ENCODE assay signal across 8 cellular contexts in genomic region chr12:48851883-48852733, GRCh38. TPM values are rescaled to one million over a fixed set of nuclear protein-coding genes. Genes with fewer than 3 reads are reported as not detected.
A peak's percentile ranks its signal among the peaks of the same experiment; 100 is the strongest.
DNase-seq lines count a peak whose midpoint lies in the region; ATAC-seq and TF ChIP-seq lines count a peak whose summit lies in the region.

TSS of gene DDX23 (minus strand) at chr12:48852163. CDS start at chr12:48845782, 6,381 bp downstream.

- DNase-seq in CMK (ENCODE audit: low read depth): peak; percentile 93
- DNase-seq in GM20000 (ENCODE audit: low spot score): peak; percentile 95
- peak; percentile 97 for DNase-seq in HT-29 (ENCODE audit: low spot score)
- peak; percentile 97 to 99 for DNase-seq in NOMO-1 (lab: John Stamatoyannopoulos, UW; ENCODE audit: unreplicated experiment in 2 of 2)
- peak; percentile 81 to 84 (median 82) for DNase-seq in effector memory CD8-positive, alpha-beta T cell
- peak; percentile 70 to 82 for DNase-seq in memory B cell (ENCODE audit: low spot score in 2 of 2)
- DNase-seq in stimulated activated CD8-positive, alpha-beta memory T cell treated with anti-CD3 and anti-CD28 coated beads, Interleukin-12 subunit alpha, Interleukin-12 subunit beta, amount 100 ng/mL, for 24 hours (ENCODE audit: extremely low read depth): peak; percentile 77

- H3K4me3 Mint-ChIP-seq in effector memory CD8-positive, alpha-beta T cell: peak within 1 kb of the TSS; percentile 100
- H3K4me3 Mint-ChIP-seq in memory B cell: peak within 1 kb of the TSS; percentile 99

- H3K4me1 Mint-ChIP-seq in effector memory CD8-positive, alpha-beta T cell (ENCODE audit: low read depth in 2 of 2): peaks cover 31 to 48% of the 10 kb centered on the region in 2 donors
- peaks cover 27% of the 10 kb centered on the region for H3K4me1 Mint-ChIP-seq in memory B cell

- CTCF ChIA-PET in activated CD8-positive, alpha-beta memory T cell treated with anti-CD3 and anti-CD28 coated beads for 36 hours (lab: Charles Lee): interaction anchor here (0.6 to 5.7 kb wide), 28 partner anchors 15 to 1042 kb away, joined by 3 to 75 read pairs (median 5); partner anchors contain the start of genes ARF3, RND1 and WNT1

- no peaks in the 10 kb centered on the region for H3K9me3 Mint-ChIP-seq in effector memory CD8-positive, alpha-beta T cell
- no peaks in the 10 kb centered on the region for H3K9me3 Mint-ChIP-seq in memory B cell

- ATAC-seq in effector memory CD8-positive, alpha-beta T cell (replicated peaks): peak; percentile 90
- ATAC-seq in memory B cell (ENCODE audit: low read depth): peak; percentile 92

- no peak for TF ChIP-seq CTCF in GM20000 (IDR thresholded peaks at IDR 0.05; ENCODE audit: extremely low read depth, missing control alignments)

- peaks cover 39% of the 10 kb centered on the region for H3K36me3 Mint-ChIP-seq in effector memory CD8-positive, alpha-beta T cell (ENCODE audit: insufficient read depth)
- H3K36me3 Mint-ChIP-seq in memory B cell: peaks cover 10% of the 10 kb centered on the region

- H3K27me3 Mint-ChIP-seq in effector memory CD8-positive, alpha-beta T cell: no peaks in the 10 kb centered on the region
- no peaks in the 10 kb centered on the region for H3K27me3 Mint-ChIP-seq in memory B cell

- POLR2A ChIA-PET in activated CD8-positive, alpha-beta memory T cell treated with anti-CD3 and anti-CD28 coated beads for 36 hours (lab: Charles Lee): interaction anchor here (0.6 to 2.5 kb wide), 16 partner anchors 13 to 818 kb away, joined by 3 to 19 read pairs (median 4); partner anchors contain the start of genes FKBP11, RHEBL1 and RND1

- peak within 1 kb of the TSS; percentile 100 for H3K27ac Mint-ChIP-seq in effector memory CD8-positive, alpha-beta T cell
- peak within 1 kb of the TSS; percentile 98 for H3K27ac Mint-ChIP-seq in memory B cell

RNA-seq across cellular contexts. Expression of gene DDX23, which starts in this region (rescaled TPM):
- 103 and 104 TPM in 2 replicates for total RNA-seq in HT-29 (2014; rRNA removed; shearing (Covaris generic))
- total RNA-seq in activated CD8-positive, alpha-beta memory T cell treated with anti-CD3 and anti-CD28 coated beads for 36 hours: 100 to 1,000 TPM; 131 to 132 TPM

Comparison
In these comparisons a context has a peak if more than half of its experiments do, and no peak if none do; other contexts are left out.
1. Peak in every context shown above with its lines: DNase-seq and ATAC-seq.